In the genomic region with DNA sequence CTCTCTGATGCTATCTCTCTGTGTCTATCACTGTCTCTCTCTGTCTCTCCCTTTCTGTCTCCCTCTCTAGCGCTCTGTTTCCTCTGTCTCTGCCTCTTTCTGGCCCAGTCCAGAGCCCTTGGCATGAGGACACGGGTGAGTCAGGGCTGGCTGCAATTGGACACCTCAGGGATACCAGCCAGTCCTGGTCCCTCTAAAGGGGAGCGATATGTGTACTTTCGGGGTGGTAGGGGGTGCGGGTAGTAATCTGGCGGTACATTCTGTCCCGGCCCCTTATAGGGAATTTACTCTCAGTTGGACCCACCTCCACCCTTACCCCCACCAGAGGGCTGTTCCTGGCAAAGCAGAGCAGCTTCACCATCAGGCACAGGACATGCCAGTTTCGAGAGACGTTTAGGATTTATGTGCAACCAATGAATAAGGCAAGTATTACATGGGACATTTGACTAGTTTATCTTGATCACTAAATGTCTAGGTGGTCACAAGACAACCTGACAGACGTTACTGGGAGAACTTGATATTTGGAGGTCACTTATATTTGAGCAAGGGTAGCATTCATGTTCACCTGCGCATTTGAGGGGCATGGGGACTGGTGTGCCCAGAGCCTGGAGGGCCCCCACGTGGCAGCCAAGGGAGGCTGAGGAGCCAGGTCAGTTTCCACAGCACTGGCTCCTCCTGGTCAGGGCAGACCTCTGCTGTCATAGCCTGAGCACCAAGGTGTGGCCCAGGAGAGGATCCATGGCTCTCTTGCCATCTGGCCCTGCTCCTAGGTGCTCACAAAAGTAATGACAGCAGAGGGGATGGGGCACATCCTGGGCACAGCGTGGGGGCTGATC, we compare ENCODE assay signal across 13 cellular contexts.
A peak's percentile ranks its signal among the peaks of the same experiment; 100 is the strongest.
DNase-seq lines count a peak whose midpoint lies in the region; ATAC-seq and TF ChIP-seq lines count a peak whose summit lies in the region.
"Had no signal": no experiment of that assay in that cellular context is flagged by ENCODE, and none has a peak within 500 bp of the region (broad histone marks: within the 10 kb centered on the region; RNA-seq: fewer than 3 reads in every experiment).

No MANE protein-coding gene starts in this region.

- peaks cover 15% of the 10 kb centered on the region for H3K4me1 Mint-ChIP-seq in activated CD8-positive, alpha-beta T cell treated with anti-CD3 and anti-CD28 coated beads for 36 hours (ENCODE audit: low read depth)

- H3K4me3 ChIP-seq in fibroblast of mammary gland (ENCODE audit: control insufficient read depth, low read depth, low read length) (no peak overlapping the region), gastrocnemius medialis (peak overlapping the region; percentile 27 to 54 (median 38)), HAP-1 (no peak overlapping the region)
- H3K4me3 ChIP-seq: skin epidermis had no signal

- H3K36me3 ChIP-seq in gastrocnemius medialis (no peaks in the 10 kb centered on the region), HAP-1 (replicated peaks) (no peaks in the 10 kb centered on the region)

- no peak overlapping the region for H3K27ac Mint-ChIP-seq in activated CD8-positive, alpha-beta T cell treated with anti-CD3 and anti-CD28 coated beads for 36 hours
- H3K27ac Mint-ChIP-seq: activated T-cell treated with anti-CD3 and anti-CD28 coated beads, Interleukin-2, amount 50 U/mL, for 72 hours; brain had no signal

- POLR2A ChIA-PET in activated CD8-positive, alpha-beta T cell treated with anti-CD3 and anti-CD28 coated beads for 36 hours (lab: Charles Lee), result no interaction called here

- in situ Hi-C loops in GM13976 (cut with MboI; ENCODE audit: low sequenced_read_pairs, unreplicated experiment), result no loop called here
- in situ Hi-C loops in gastrocnemius medialis (cut with MboI; ENCODE audit: low sequenced_read_pairs in 4 of 4), result no loop called here
- in situ Hi-C loops in HAP-1 (cut with MboI; ENCODE audit: low sequenced_read_pairs), result no loop called here

- H3K4me1 ChIP-seq in gastrocnemius medialis, result peaks cover 11 to 25% of the 10 kb centered on the region in 2 donors
- no peaks in the 10 kb centered on the region for H3K4me1 ChIP-seq in HAP-1

- H3K36me3 Mint-ChIP-seq in activated CD8-positive, alpha-beta T cell treated with anti-CD3 and anti-CD28 coated beads for 36 hours (ENCODE audit: low read depth), result no peaks in the 10 kb centered on the region
- H3K36me3 Mint-ChIP-seq: brain had no signal

- ATAC-seq in gastrocnemius medialis (peak; percentile 86 to 87), left colon (no peak)
- no peak for ATAC-seq in activated CD8-positive, alpha-beta T cell treated with anti-CD3 and anti-CD28 coated beads for 36 hours
- ATAC-seq: activated T-cell treated with anti-CD3 and anti-CD28 coated beads, Interleukin-2, amount 50 U/mL, for 72 hours had no signal

- H3K4me3 Mint-ChIP-seq in activated CD8-positive, alpha-beta T cell treated with anti-CD3 and anti-CD28 coated beads for 36 hours, result no peak overlapping the region
- H3K4me3 Mint-ChIP-seq: activated T-cell treated with anti-CD3 and anti-CD28 coated beads, Interleukin-2, amount 50 U/mL, for 72 hours; brain had no signal

- H3K27ac ChIP-seq in gastrocnemius medialis, result peak overlapping the region; percentile 82 to 87 (median 85)
- H3K27ac ChIP-seq: skin epidermis had no signal

- no peaks in the 10 kb centered on the region for H3K27me3 ChIP-seq in gastrocnemius medialis
- no peaks in the 10 kb centered on the region for H3K27me3 ChIP-seq in HAP-1 (ENCODE audit: low read depth)

- TF ChIP-seq CTCF in GM13976 (IDR thresholded peaks at IDR 0.05; ENCODE audit: borderline replicate concordance, control extremely low read depth, extremely low read depth, insufficient read depth, missing control alignments) (peak; percentile 24), fibroblast of mammary gland (conservative IDR thresholded peaks at IDR 0.05; ENCODE audit: control insufficient read depth, insufficient read depth, low read depth, low read length) (no peak), gastrocnemius medialis (IDR thresholded peaks at IDR 0.05 in 4 of 5, conservative IDR thresholded peaks at IDR 0.05 in 1 of 5) (peak in 4 of 5 experiments; percentile 37 to 62 (median 41))
- TF ChIP-seq CTCF in activated CD8-positive, alpha-beta T cell treated with anti-CD3 and anti-CD28 coated beads for 36 hours (IDR thresholded peaks at IDR 0.05), result no peak

- H3K27me3 Mint-ChIP-seq in activated CD8-positive, alpha-beta T cell treated with anti-CD3 and anti-CD28 coated beads for 36 hours, result peaks cover 1% of the 10 kb centered on the region

- H3K9me3 Mint-ChIP-seq in activated CD8-positive, alpha-beta T cell treated with anti-CD3 and anti-CD28 coated beads for 36 hours, result no peaks in the 10 kb centered on the region

- DNase-seq in GM13976 (ENCODE audit: low spot score), result no peak
- DNase-seq in NCI-H69 (lab: John Stamatoyannopoulos, UW), result peak; percentile 42
- peak; percentile 50 for DNase-seq in fibroblast of mammary gland (ENCODE audit: low read depth)
- peak; percentile 73 to 90 for DNase-seq in gastrocnemius medialis
- DNase-seq in HAP-1 (ENCODE audit: low spot score in 2 of 2), result no peak
- DNase-seq in activated CD8-positive, alpha-beta T cell treated with anti-CD3 and anti-CD28 coated beads for 36 hours, result no peak
- no peak for DNase-seq in left colon
- DNase-seq in Kasumi-1 (lab: John Stamatoyannopoulos, UW), result no peak
- DNase-seq: activated T-cell treated with anti-CD3 and anti-CD28 coated beads, Interleukin-2, amount 50 U/mL, for 72 hours; NCI-H1092; trophoblast cell had no signal

- CTCF ChIA-PET in activated CD8-positive, alpha-beta T cell treated with anti-CD3 and anti-CD28 coated beads for 36 hours (lab: Charles Lee), result no interaction called here

- TF ChIP-seq POLR2A in gastrocnemius medialis (IDR thresholded peaks at IDR 0.05), result no peak

- H3K9me3 ChIP-seq in gastrocnemius medialis (no peaks in the 10 kb centered on the region), HAP-1 (no peaks in the 10 kb centered on the region)

- intact Hi-C loops in gastrocnemius medialis (cut with DNase I; ENCODE audit: low total_unique reads), result loop anchor here (1.0 to 10.0 kb wide), 8 partner anchors 50 to 539 kb away; partner anchors contain the start of gene PLCL2
- intact Hi-C loops in activated CD8-positive, alpha-beta T cell treated with anti-CD3 and anti-CD28 coated beads for 36 hours (cut with micrococcal nuclease), result no loop called here
- intact Hi-C loops in left colon (cut with DNase I, micrococcal nuclease), result no loop called here

Comparison
In these comparisons a context has a peak if more than half of its experiments do, and no peak if none do; other contexts are left out.
1. DNase-seq: peak in NCI-H69 (single experiment), fibroblast of mammary gland (single experiment) and gastrocnemius medialis (2 of 2); none in GM13976 (single experiment), HAP-1 (0 of 2), activated CD8-positive, alpha-beta T cell treated with anti-CD3 and anti-CD28 coated beads for 36 hours (single experiment), left colon (0 of 2) and Kasumi-1 (0 of 2).
2. CTCF ChIP-seq: peak in GM13976 (single experiment) and gastrocnemius medialis (4 of 5); none in fibroblast of mammary gland (single experiment) and activated CD8-positive, alpha-beta T cell treated with anti-CD3 and anti-CD28 coated beads for 36 hours (single experiment).
3. H3K4me3 ChIP-seq: peak in gastrocnemius medialis (4 of 4); none in fibroblast of mammary gland (single experiment) and HAP-1 (single experiment).
4. ATAC-seq: peak in gastrocnemius medialis (2 of 2); none in activated CD8-positive, alpha-beta T cell treated with anti-CD3 and anti-CD28 coated beads for 36 hours (single experiment) and left colon (single experiment).